23 cellular contexts compared by ENCODE assay signal in genomic region chr4:101604976-101605375, GRCh38.
A peak's percentile ranks its signal among the peaks of the same experiment; 100 is the strongest.
DNase-seq lines count a peak whose midpoint lies in the region; ATAC-seq and TF ChIP-seq lines count a peak whose summit lies in the region.
"Had no signal": no experiment of that assay in that cellular context is flagged by ENCODE, and none has a peak within 500 bp of the region (broad histone marks: within the 10 kb centered on the region; RNA-seq: fewer than 3 reads in every experiment).

No MANE protein-coding gene starts in this region.

- no peaks in the 10 kb centered on the region for H3K36me3 ChIP-seq in suprapubic skin
- no peaks in the 10 kb centered on the region for H3K36me3 ChIP-seq in PC-3 (ENCODE audit: low read depth, low read length)
- H3K36me3 ChIP-seq: thyroid gland had no signal

- in situ Hi-C loops in astrocyte of the cerebellum (cut with HindIII; ENCODE audit: low sequenced_read_pairs) = no loop called here

- CTCF ChIA-PET in PC-3 (lab: Charles Lee) = no interaction called here

- no peak overlapping the region for H3K4me2 ChIP-seq in PC-3 (ENCODE audit: low read length)

- no peak overlapping the region for H3K27ac ChIP-seq in suprapubic skin
- H3K27ac ChIP-seq in PC-3 (ENCODE audit: low read length) = no peak overlapping the region
- H3K27ac ChIP-seq: epithelial cell of prostate, skin epidermis, thyroid gland had no signal

- TF ChIP-seq CTCF in astrocyte of the cerebellum (IDR thresholded peaks at IDR 0.05; ENCODE audit: low read depth, low read length, missing control alignments) (no peak), suprapubic skin (IDR thresholded peaks at IDR 0.05) (no peak), PC-3 (conservative IDR thresholded peaks at IDR 0.05; ENCODE audit: low read depth, low read length) (no peak)

- H3F3A ChIP-seq in PC-3 (ENCODE audit: low read length, unreplicated experiment) = no peaks in the 10 kb centered on the region

- peaks cover 7% of the 10 kb centered on the region for H3K4me1 ChIP-seq in suprapubic skin
- peaks cover 17% of the 10 kb centered on the region for H3K4me1 ChIP-seq in PC-3 (ENCODE audit: insufficient read depth, low read length)

- ATAC-seq in GM21367 (IDR thresholded peaks at IDR 0.05; ENCODE audit: unreplicated experiment) = no peak
- ATAC-seq in PC-3 = no peak

- no peak overlapping the region for H3K9ac ChIP-seq in PC-3 (ENCODE audit: low read length)

- H3K9me2 ChIP-seq in PC-3 (replicated peaks; ENCODE audit: low read length) = no peaks in the 10 kb centered on the region

- H3K4me3 ChIP-seq in astrocyte of the cerebellum (ENCODE audit: low read depth, low read length) (no peak overlapping the region), suprapubic skin (no peak overlapping the region), PC-3 (ENCODE audit: low read length) (no peak overlapping the region)
- H3K4me3 ChIP-seq: skin epidermis, thyroid gland had no signal

- no peaks in the 10 kb centered on the region for H4K20me1 ChIP-seq in PC-3 (ENCODE audit: low read length)

- no peak overlapping the region for H2AFZ ChIP-seq in PC-3 (ENCODE audit: low read length)

- H3K27me3 ChIP-seq in suprapubic skin (no peaks in the 10 kb centered on the region), PC-3 (ENCODE audit: low read length) (no peaks in the 10 kb centered on the region)
- H3K27me3 ChIP-seq: thyroid gland had no signal

- POLR2A ChIA-PET in PC-3 (lab: Charles Lee; ENCODE audit: unreplicated experiment) = no interaction called here

- no peak for TF ChIP-seq EP300 in suprapubic skin (IDR thresholded peaks at IDR 0.05)

- TF ChIP-seq POLR2A in suprapubic skin (IDR thresholded peaks at IDR 0.05) = no peak

- intact Hi-C loops in PC-3 (cut with micrococcal nuclease) = no loop called here

- no peaks in the 10 kb centered on the region for H3K79me2 ChIP-seq in PC-3 (ENCODE audit: low read length)

- H3K9me3 ChIP-seq in suprapubic skin (no peaks in the 10 kb centered on the region), PC-3 (ENCODE audit: low read length) (no peaks in the 10 kb centered on the region)
- H3K9me3 ChIP-seq: thyroid gland had no signal

- 87% methylated on average over 1 of the region's 1 CpG for WGBS in suprapubic skin

- no TSS peak for BruUV-seq in PC-3 (replicated peaks; lab: Mats Ljungman, UMichigan)

- DNase-seq in AG20443 (ENCODE audit: low spot score) (peak; percentile 8), M059J (ENCODE audit: low read depth) (peak; percentile 13), astrocyte of the cerebellum (ENCODE audit: low read depth) (peak; percentile 55), kidney glomerular epithelial cell (lab: John Stamatoyannopoulos, UW) (peak; percentile 23), suprapubic skin (ENCODE audit: low spot score in 2 of 2) (no peak), PC-3 (no peak), middle frontal gyrus (ENCODE audit: extremely low spot score, low spot score) (no peak)
- DNase-seq: activated CD4-positive, alpha-beta T cell treated with anti-CD3 and anti-CD28 coated beads for 48 hours; activated naive CD8-positive, alpha-beta T cell treated with anti-CD3 and anti-CD28 coated beads for 36 hours; CD4-positive, alpha-beta T cell; H7; Karpas-422; NCI-H1105 treated with DMSO at 0.1 percent for 48 hours; NCI-H2081 treated with DMSO at 0.1 percent for 48 hours; NCI-H510A treated with DMSO at 0.1 percent for 48 hours; nephron progenitor cell; stimulated activated CD4-positive, alpha-beta T cell treated with anti-CD3 and anti-CD28 coated beads, Interleukin-2, amount 100 ng/mL, for 48 hours; stimulated activated naive CD4-positive, alpha-beta T cell treated with Interleukin-2 at 50 U/mL for 16 hours; SW 1271; thyroid gland had no signal

Comparison
In these comparisons a context has a peak if more than half of its experiments do, and no peak if none do; other contexts are left out.
1. DNase-seq: peak in AG20443 (single experiment), M059J (single experiment), astrocyte of the cerebellum (single experiment) and kidney glomerular epithelial cell (single experiment); none in suprapubic skin (0 of 2), PC-3 (single experiment) and middle frontal gyrus (single experiment).